ENCODE assay signal across 8 cellular contexts in the genomic region with DNA sequence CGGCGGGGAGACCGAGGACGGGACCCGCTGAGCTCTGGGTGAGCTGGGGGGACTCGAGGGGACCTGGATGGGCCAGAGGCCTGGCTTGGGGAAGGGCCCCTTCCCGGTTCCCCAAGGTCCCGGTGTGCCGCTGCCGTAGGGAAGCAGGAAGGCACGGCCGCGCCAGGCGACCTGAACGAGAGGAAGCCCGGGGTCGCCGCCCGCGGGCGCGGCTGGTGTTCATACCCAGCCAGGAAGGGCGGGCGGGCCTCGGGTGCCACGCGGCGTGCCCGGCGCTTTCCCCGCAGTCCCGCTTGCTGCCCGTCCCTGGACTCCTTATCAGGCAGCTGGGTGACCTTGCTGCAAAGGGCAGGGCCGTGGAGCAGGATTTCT. TPM values are rescaled to one million over a fixed set of nuclear protein-coding genes. Genes with fewer than 3 reads are reported as not detected.
DNase-seq lines count a peak whose midpoint lies in the region; ATAC-seq and TF ChIP-seq lines count a peak whose summit lies in the region.

No MANE protein-coding gene starts in this region.

- no peaks in the 10 kb centered on the region for H4K20me1 ChIP-seq in SU-DHL-6 (ENCODE audit: low read depth, low read length)

- H3K4me3 ChIP-seq in SU-DHL-6 (ENCODE audit: insufficient read depth, low read length, poor library complexity, severe bottlenecking) (no peak overlapping the region), duodenal mucosa (ENCODE audit: low read depth in 1 of 2, low read length in 2 of 2) (peak overlapping the region; percentile 67 to 72)

- intact Hi-C loops in natural killer cell (cut with micrococcal nuclease) = loop anchor here (1.0 to 2.0 kb wide), 4 partner anchors 37 to 276 kb away; a partner anchor contains a TSS

- DNase-seq in natural killer cell = peak; percentile 29
- no peak for DNase-seq in dermis blood vessel endothelial cell
- DNase-seq in NCI-H345 treated with DMSO at 0.1 percent for 48 hours (lab: John Stamatoyannopoulos, UW; ENCODE audit: unreplicated experiment) = no peak
- DNase-seq in cerebellum (ENCODE audit: low spot score) = no peak
- no peak for DNase-seq in NCI-H1105 (lab: John Stamatoyannopoulos, UW)

- no peaks in the 10 kb centered on the region for H3K36me3 ChIP-seq in SU-DHL-6 (ENCODE audit: low read length)
- H3K36me3 ChIP-seq in duodenal mucosa (ENCODE audit: control insufficient read depth in 1 of 2, insufficient read depth in 2 of 2, low read length in 2 of 2) = no peaks in the 10 kb centered on the region

- peak overlapping the region; percentile 74 for H3K4me3 Mint-ChIP-seq in natural killer cell

- TF ChIP-seq CTCF in SU-DHL-6 (IDR thresholded peaks at IDR 0.05; ENCODE audit: insufficient read depth, low read length, poor library complexity, severe bottlenecking) (no peak), natural killer cell (IDR thresholded peaks at IDR 0.05) (no peak)

- no peaks in the 10 kb centered on the region for H3K9me2 ChIP-seq in SU-DHL-6 (replicated peaks; ENCODE audit: insufficient read depth, low read length)

- no peaks in the 10 kb centered on the region for H3F3A ChIP-seq in SU-DHL-6 (ENCODE audit: insufficient read depth)

- H3K27ac ChIP-seq in SU-DHL-6 (ENCODE audit: low read depth, low read length) = no peak overlapping the region
- no peak overlapping the region for H3K27ac ChIP-seq in duodenal mucosa (ENCODE audit: low read depth, low read length)

- H3K9me3 ChIP-seq in SU-DHL-6 (ENCODE audit: insufficient read depth, low read length) (no peaks in the 10 kb centered on the region), duodenal mucosa (ENCODE audit: control insufficient read depth in 1 of 2, low read length in 2 of 2) (no peaks in the 10 kb centered on the region)

- H3K4me1 Mint-ChIP-seq in natural killer cell = peaks cover 0 to 12% of the 10 kb centered on the region in 2 donors

- no peaks in the 10 kb centered on the region for H3K79me2 ChIP-seq in SU-DHL-6 (ENCODE audit: insufficient read depth, low read length)

- H3K27me3 ChIP-seq in SU-DHL-6 (ENCODE audit: low read length) = no peaks in the 10 kb centered on the region
- H3K27me3 ChIP-seq in duodenal mucosa (ENCODE audit: control insufficient read depth in 1 of 2, insufficient read depth in 2 of 2, low read length in 2 of 2) = no peaks in the 10 kb centered on the region

- no peaks in the 10 kb centered on the region for H3K9me3 Mint-ChIP-seq in natural killer cell

- ATAC-seq in GM19397 (IDR thresholded peaks at IDR 0.05; ENCODE audit: unreplicated experiment) (peak; percentile 7), natural killer cell (peak in 2 of 3 donors; percentile 12 to 14)

- H3K36me3 Mint-ChIP-seq in natural killer cell = no peaks in the 10 kb centered on the region

- H3K27ac Mint-ChIP-seq in natural killer cell = peak overlapping the region in 1 of 2 donors; percentile 75

- H2AFZ ChIP-seq in SU-DHL-6 (ENCODE audit: low read depth, low read length, severe bottlenecking) = peak overlapping the region; percentile 93

- H3K4me2 ChIP-seq in SU-DHL-6 (ENCODE audit: low read depth, low read length, poor library complexity, severe bottlenecking) = peak overlapping the region; percentile 51

- peak overlapping the region; percentile 18; the same call in 1 of the 2 replicates for H3K9ac ChIP-seq in SU-DHL-6 (ENCODE audit: low read length)
- H3K9ac ChIP-seq in duodenal mucosa (ENCODE audit: low read depth in 1 of 2, low read length in 2 of 2) = peak overlapping the region; percentile 30 to 76

- no peaks in the 10 kb centered on the region for H3K27me3 Mint-ChIP-seq in natural killer cell (ENCODE audit: low read depth in 2 of 2)

- H3K4me1 ChIP-seq in duodenal mucosa (ENCODE audit: control insufficient read depth in 1 of 2, insufficient read depth in 2 of 2, low read length in 2 of 2) = peaks cover 0 to 10% of the 10 kb centered on the region in 2 donors

RNA-seq across cellular contexts. Expression of a gene that starts 38.0 kb away (rescaled TPM):
- total RNA-seq in natural killer cell (10 to 100 TPM; 14.6 to 18.2 (median 17.2) TPM), dermis blood vessel endothelial cell (4.9 and 8.5 TPM in 2 replicates), cerebellum (4.9 TPM)
